Comparison of ENCODE assay signal across 9 cellular contexts in genomic region chr11:133835258-133836075, GRCh38. TPM values are rescaled to one million over a fixed set of nuclear protein-coding genes. Genes with fewer than 3 reads are reported as not detected.
A peak's percentile ranks its signal among the peaks of the same experiment; 100 is the strongest.
DNase-seq lines count a peak whose midpoint lies in the region; ATAC-seq, FAIRE-seq and TF ChIP-seq lines count a peak whose summit lies in the region.
"Had no signal": no experiment of that assay in that cellular context is flagged by ENCODE, and none has a peak within 500 bp of the region (broad histone marks: within the 10 kb centered on the region; RNA-seq: fewer than 3 reads in every experiment).

No MANE protein-coding gene starts in this region.

- TF ChIP-seq CTCF in 22Rv1 (IDR thresholded peaks at IDR 0.05) (peak; percentile 70), PC-9 (conservative IDR thresholded peaks at IDR 0.05) (peak; percentile 76), chondrocyte (IDR thresholded peaks at IDR 0.05) (peak; percentile 83), lung (IDR thresholded peaks at IDR 0.05; ENCODE audit: control extremely low read depth, extremely low read depth) (peak; percentile 39), type B pancreatic cell (conservative IDR thresholded peaks at IDR 0.05) (peak; percentile 85)

- no peak overlapping the region for H3K27ac ChIP-seq in 22Rv1
- no peak overlapping the region for H3K27ac ChIP-seq in PC-9
- H3K27ac ChIP-seq in lung (ENCODE audit: low read depth in 1 of 2, low read length in 1 of 2) = no peak overlapping the region

- H3K4me3 Mint-ChIP-seq in chondrocyte (ENCODE audit: unreplicated experiment) (no peak overlapping the region), type B pancreatic cell (no peak overlapping the region)
- H3K4me3 Mint-ChIP-seq: naive B cell had no signal

- POLR2A ChIA-PET in PC-9 (lab: Charles Lee; ENCODE audit: unreplicated experiment) = no interaction called here

- WGBS in lung, 2 donors = 39 to 43% methylated on average over 15 of the region's 15 CpGs

- no peak overlapping the region for H2AFZ ChIP-seq in PC-9

- H3K4me3 ChIP-seq in PC-9 (no peak overlapping the region), lung (no peak overlapping the region)

- H3K9me3 Mint-ChIP-seq in chondrocyte (ENCODE audit: low read depth) (peaks cover 5% of the 10 kb centered on the region), type B pancreatic cell (no peaks in the 10 kb centered on the region)

- H3K9me3 ChIP-seq in PC-9 (ENCODE audit: insufficient read depth, low read depth) (no peaks in the 10 kb centered on the region), lung (ENCODE audit: control insufficient read depth in 2 of 2, insufficient read depth in 1 of 2, low read length in 1 of 2) (peaks cover 0 to 1% of the 10 kb centered on the region in 2 donors)

- peak; percentile 82 for DNase-seq in Daoy (ENCODE audit: low read depth)
- DNase-seq in HTR-8/SVneo (ENCODE audit: insufficient read length, low spot score) = peak; percentile 42
- peak; percentile 40 to 49 for DNase-seq in PC-9
- no peak for DNase-seq in chondrocyte (ENCODE audit: low spot score)
- peak; percentile 34 for DNase-seq in lung (ENCODE audit: low spot score)
- no peak for DNase-seq in type B pancreatic cell (ENCODE audit: extremely low spot score, unreplicated experiment)
- DNase-seq: naive B cell had no signal

- FAIRE-seq in HTR-8/SVneo (lab: Jason Lieb, UNC) = no peak

- H3K36me3 Mint-ChIP-seq in chondrocyte (ENCODE audit: low read depth) (no peaks in the 10 kb centered on the region), type B pancreatic cell (no peaks in the 10 kb centered on the region)
- H3K36me3 Mint-ChIP-seq: naive B cell had no signal

- no TSS peak for BruUV-seq in PC-9 (replicated peaks; lab: Mats Ljungman, UMichigan)

- intact Hi-C loops in PC-9 (cut with micrococcal nuclease; ENCODE audit: unreplicated experiment) = loop anchor here (1.0 kb wide), 1 partner anchor 757 kb away; no protein-coding TSS in a partner anchor

- no peaks in the 10 kb centered on the region for H3K9me2 ChIP-seq in PC-9 (ENCODE audit: insufficient read depth)

- H3K4me1 ChIP-seq in PC-9 (replicated peaks; ENCODE audit: insufficient read depth) = no peaks in the 10 kb centered on the region
- no peaks in the 10 kb centered on the region for H3K4me1 ChIP-seq in lung (ENCODE audit: control insufficient read depth in 2 of 2, insufficient read depth in 2 of 2, low read length in 2 of 2)

- no peaks in the 10 kb centered on the region for H4K20me1 ChIP-seq in PC-9 (ENCODE audit: insufficient read depth)

- H3K36me3 ChIP-seq in PC-9 (ENCODE audit: low read depth) = no peaks in the 10 kb centered on the region
- no peaks in the 10 kb centered on the region for H3K36me3 ChIP-seq in lung (ENCODE audit: control insufficient read depth in 2 of 2, insufficient read depth in 2 of 2, low read length in 2 of 2)

- no peak overlapping the region for H3K27ac Mint-ChIP-seq in chondrocyte (ENCODE audit: unreplicated experiment)
- peak overlapping the region; percentile 74 for H3K27ac Mint-ChIP-seq in type B pancreatic cell
- H3K27ac Mint-ChIP-seq: naive B cell had no signal

- H3K4me1 Mint-ChIP-seq in chondrocyte (ENCODE audit: low read depth) (no peaks in the 10 kb centered on the region), type B pancreatic cell (ENCODE audit: unreplicated experiment) (peaks cover 3% of the 10 kb centered on the region)

- no peaks in the 10 kb centered on the region for H3K27me3 ChIP-seq in PC-9 (ENCODE audit: insufficient read depth, low read depth)
- no peaks in the 10 kb centered on the region for H3K27me3 ChIP-seq in lung (ENCODE audit: control insufficient read depth, insufficient read depth)

- H3K4me2 ChIP-seq in PC-9 = no peak overlapping the region

- ATAC-seq in GM21529 (IDR thresholded peaks at IDR 0.05; ENCODE audit: unreplicated experiment) (peak; percentile 93), lung (ENCODE audit: insufficient read depth, low FRiP score) (no peak)

- CTCF ChIA-PET in PC-9 (lab: Charles Lee) = interaction anchor here (0.9 to 1.2 kb wide), 2 partner anchors 701 to 756 kb away, joined by 3 to 4 read pairs; no protein-coding TSS in a partner anchor

- H3K27me3 Mint-ChIP-seq in chondrocyte (ENCODE audit: low read depth) = peaks cover 5% of the 10 kb centered on the region
- peaks cover 12% of the 10 kb centered on the region for H3K27me3 Mint-ChIP-seq in type B pancreatic cell

- H3K79me2 ChIP-seq in PC-9 (ENCODE audit: low read depth) = no peaks in the 10 kb centered on the region

- no peaks in the 10 kb centered on the region for H3F3A ChIP-seq in PC-9 (ENCODE audit: insufficient read depth, low read depth)

RNA-seq across cellular contexts. Expression of gene SPATA19, which starts 9.8 kb away (rescaled TPM):
- not detected in 2 replicates for total RNA-seq in Daoy (2014; rRNA removed; shearing (Covaris generic))
- total RNA-seq in PC-9 (2021) (not detected in 2 replicates), chondrocyte (not detected in 3 replicates), lung (not detected), type B pancreatic cell (ENCODE audit: low replicate concordance) (not detected in 2 replicates)
- not detected for polyA plus RNA-seq in lung

Comparison
In these comparisons a context has a peak if more than half of its experiments do, and no peak if none do; other contexts are left out.
1. DNase-seq: peak in Daoy (single experiment), HTR-8/SVneo (single experiment), PC-9 (2 of 2) and lung (single experiment); none in chondrocyte (single experiment) and type B pancreatic cell (single experiment).
2. Peak in every context shown above with its lines, with median percentiles within 50 percentile points of each other: CTCF ChIP-seq.